1 cellular context compared by ENCODE assay signal in genomic region chr7:70915067-70915466, GRCh38.
A peak's percentile ranks its signal among the peaks of the same experiment; 100 is the strongest.
TF ChIP-seq lines count a peak whose summit lies in the region.

No MANE protein-coding gene starts in this region.

TF ChIP-seq in HepG2, 621 proteins besides CTCF, POLR2A, EP300 and RAD21 (continued from another document):
- TF ChIP-seq MZF1 (CRISPR knock-in tag; IDR thresholded peaks at IDR 0.05; ENCODE audit: borderline replicate concordance) (no peak), JARID2 (CRISPR knock-in tag; IDR thresholded peaks at IDR 0.05; ENCODE audit: insufficient replicate concordance) (no peak), ZNF724P (CRISPR knock-in tag; IDR thresholded peaks at IDR 0.05; ENCODE audit: borderline replicate concordance) (no peak), HCFC1 (IDR thresholded peaks at IDR 0.05; ENCODE audit: low read depth, low read length) (no peak), KLF12 (CRISPR knock-in tag; IDR thresholded peaks at IDR 0.05; ENCODE audit: borderline replicate concordance) (no peak), ZNF598 (CRISPR knock-in tag; IDR thresholded peaks at IDR 0.05; ENCODE audit: borderline replicate concordance) (no peak), MAFF (IDR thresholded peaks at IDR 0.05; ENCODE audit: low read depth, low read length) (peak; percentile 51; the same call in 1 of the 2 replicates), CENPT (CRISPR knock-in tag; IDR thresholded peaks at IDR 0.05; ENCODE audit: low read depth) (no peak), SMARCE1 (IDR thresholded peaks at IDR 0.05; ENCODE audit: borderline replicate concordance) (no peak), FOXA1 (IDR thresholded peaks at IDR 0.05) (no peak), FOXA1 (CRISPR knock-in tag; IDR thresholded peaks at IDR 0.05) (no peak), ZSCAN9 (CRISPR knock-in tag; IDR thresholded peaks at IDR 0.05; ENCODE audit: borderline replicate concordance) (no peak), SYNCRIP (IDR thresholded peaks at IDR 0.05; ENCODE audit: insufficient read depth, low read depth, low read length) (no peak), KAT8 (CRISPR knock-in tag; IDR thresholded peaks at IDR 0.05) (no peak), NFE2L2 (IDR thresholded peaks at IDR 0.05; ENCODE audit: low read length) (peak; percentile 4; the same call in 1 of the 2 replicates), ZNF335 (CRISPR knock-in tag; IDR thresholded peaks at IDR 0.05) (no peak), ZNF318 (CRISPR knock-in tag; IDR thresholded peaks at IDR 0.05) (no peak)
